14 cellular contexts compared by ENCODE assay signal in genomic region chr6:27230758-27231111, GRCh38. TPM values are rescaled to one million over a fixed set of nuclear protein-coding genes. Genes with fewer than 3 reads are reported as not detected.
DNase-seq lines count a peak whose midpoint lies in the region; ATAC-seq and TF ChIP-seq lines count a peak whose summit lies in the region.
"Had no signal": no experiment of that assay in that cellular context is flagged by ENCODE, and none has a peak within 500 bp of the region (broad histone marks: within the 10 kb centered on the region; RNA-seq: fewer than 3 reads in every experiment).

No MANE protein-coding gene starts in this region.

- no peaks in the 10 kb centered on the region for H4K20me1 ChIP-seq in HCT116 (ENCODE audit: insufficient read depth)

- no peak for TF ChIP-seq POLR2A in HCT116 (IDR thresholded peaks at IDR 0.05; ENCODE audit: borderline replicate concordance, extremely low read depth, insufficient read depth, insufficient read length)

- H3K9ac ChIP-seq in HCT116 (ENCODE audit: low read length) (0 out of 2 replicates have a peak overlapping the region, but pooled peaks have one; percentile 18), iPS-18a (ENCODE audit: low read length) (peak overlapping the region; percentile 15)

- in situ Hi-C loops in SK-MEL-5 (cut with HindIII; ENCODE audit: low pct_unique_long_range_greater_than_20kb, low sequenced_read_pairs) = no loop called here

- H3K36me3 Mint-ChIP-seq in CD8-positive, alpha-beta memory T cell = peaks cover 0 to 5% (median 0%) of the 10 kb centered on the region in 3 donors

- peaks cover 53 to 78% of the 10 kb centered on the region in 2 donors for H3K27me3 Mint-ChIP-seq in CD8-positive, alpha-beta memory T cell

- H3K4me3 ChIP-seq in A673 (ENCODE audit: low read depth, low read length, poor library complexity, severe bottlenecking) (peak overlapping the region; percentile 56), HCT116 (replicated peaks in 1 of 2; ENCODE audit: low read depth in 1 of 2, low read length in 2 of 2) (peak overlapping the region; percentile 34 to 54), iPS-18a (ENCODE audit: low read length) (peak overlapping the region; percentile 58)
- H3K4me3 ChIP-seq in CD8-positive, alpha-beta memory T cell (ENCODE audit: low read length) = no peak overlapping the region
- H3K4me3 ChIP-seq: esophagus muscularis mucosa, mucosa of descending colon, psoas muscle had no signal

- ATAC-seq in HCT116 (peak; percentile 55), left ventricle myocardium superior (no peak)
- ATAC-seq: mucosa of descending colon, psoas muscle had no signal

- peaks cover 0 to 7% (median 5%) of the 10 kb centered on the region in 3 donors for H3K4me1 Mint-ChIP-seq in CD8-positive, alpha-beta memory T cell

- no peaks in the 10 kb centered on the region for H3K79me2 ChIP-seq in HCT116 (ENCODE audit: insufficient read depth, low read length)

- DNase-seq in A673 (ENCODE audit: low spot score) (no peak), HCT116 (ENCODE audit: low read depth, low spot score) (peak; percentile 46), SK-MEL-5 (ENCODE audit: low read depth, low spot score) (peak; percentile 75), DMS79 treated with DMSO at 0.1 percent for 48 hours (lab: John Stamatoyannopoulos, UW) (no peak), HUDEP-2 (lab: John Stamatoyannopoulos, UW; ENCODE audit: unreplicated experiment in 76 of 76) (no peak), left ventricle myocardium superior (no peak)
- DNase-seq in CD8-positive, alpha-beta memory T cell = no peak
- DNase-seq: Kasumi-1, mucosa of descending colon, NCI-H2029, psoas muscle had no signal

- no peak overlapping the region for H3K27ac Mint-ChIP-seq in CD8-positive, alpha-beta memory T cell

- POLR2A ChIA-PET in A673 (lab: Charles Lee; ENCODE audit: low non-redundant PET) (no interaction called here), HCT116 (lab: Charles Lee) (no interaction called here)
- POLR2A ChIA-PET in CD8-positive, alpha-beta memory T cell (lab: Charles Lee) = no interaction called here

- no peaks in the 10 kb centered on the region for H3K27me3 ChIP-seq in A673 (replicated peaks; ENCODE audit: insufficient read depth, low read depth, low read length, poor library complexity)
- no peaks in the 10 kb centered on the region for H3K27me3 ChIP-seq in HCT116 (ENCODE audit: insufficient read depth, low read length)
- H3K27me3 ChIP-seq in iPS-18a (ENCODE audit: control insufficient read depth, insufficient read depth, low read length) = peaks cover 5% of the 10 kb centered on the region
- peaks cover 21% of the 10 kb centered on the region for H3K27me3 ChIP-seq in CD8-positive, alpha-beta memory T cell (ENCODE audit: insufficient read depth, low read length, poor library complexity, severe bottlenecking)

- H2AFZ ChIP-seq in HCT116 (ENCODE audit: low read depth, low read length, poor library complexity, severe bottlenecking) = peak overlapping the region; percentile 3

- peaks cover 3% of the 10 kb centered on the region for H3K4me1 ChIP-seq in A673 (ENCODE audit: insufficient read depth, low read length, poor library complexity, severe bottlenecking)
- H3K4me1 ChIP-seq in HCT116 (ENCODE audit: control insufficient read depth in 1 of 2, insufficient read depth in 2 of 2, low read length in 2 of 2) = peaks cover 7 to 28% of the 10 kb centered on the region in 2 experiments; a peak in 3 of 4 replicates
- H3K4me1 ChIP-seq in iPS-18a (ENCODE audit: control insufficient read depth, low read depth, low read length) = no peaks in the 10 kb centered on the region
- no peaks in the 10 kb centered on the region for H3K4me1 ChIP-seq in CD8-positive, alpha-beta memory T cell (ENCODE audit: insufficient read depth, low read length)
- H3K4me1 ChIP-seq: esophagus muscularis mucosa, psoas muscle had no signal

- no peaks in the 10 kb centered on the region for H3K36me3 ChIP-seq in A673 (ENCODE audit: insufficient read depth, low read length, poor library complexity, severe bottlenecking)
- H3K36me3 ChIP-seq in HCT116 (ENCODE audit: control insufficient read depth in 1 of 2, insufficient read depth in 2 of 2, low read length in 2 of 2) = no peaks in the 10 kb centered on the region
- H3K36me3 ChIP-seq in iPS-18a (ENCODE audit: control insufficient read depth, low read depth, low read length) = no peaks in the 10 kb centered on the region
- no peaks in the 10 kb centered on the region for H3K36me3 ChIP-seq in CD8-positive, alpha-beta memory T cell (ENCODE audit: insufficient read depth, low read length)
- H3K36me3 ChIP-seq: esophagus muscularis mucosa had no signal

- CTCF ChIA-PET in A673 (lab: Charles Lee) = no interaction called here
- CTCF ChIA-PET in HCT116 (lab: Charles Lee) = interaction anchor here (1.1 to 1.3 kb wide), 2 partner anchors 54 to 521 kb away, joined by 3 to 5 read pairs; no protein-coding TSS in a partner anchor
- CTCF ChIA-PET in CD8-positive, alpha-beta memory T cell (lab: Charles Lee) = no interaction called here

- peak overlapping the region; percentile 69 for H3K4me2 ChIP-seq in HCT116 (ENCODE audit: low read length)

- TF ChIP-seq CTCF in A673 (conservative IDR thresholded peaks at IDR 0.05; ENCODE audit: low read depth, low read length) (no peak), HCT116 (IDR thresholded peaks at IDR 0.05 in 2 of 3, conservative IDR thresholded peaks at IDR 0.05 in 1 of 3; ENCODE audit: borderline replicate concordance in 1 of 3, insufficient read depth in 1 of 3, low read depth in 2 of 3, low read length in 2 of 3) (no peak)

- no peak overlapping the region for H3K4me3 Mint-ChIP-seq in CD8-positive, alpha-beta memory T cell
- H3K4me3 Mint-ChIP-seq: activated naive CD8-positive, alpha-beta T cell had no signal

- H3K9me2 ChIP-seq in HCT116 (ENCODE audit: insufficient read depth) = no peaks in the 10 kb centered on the region

- RAD21 ChIA-PET in HCT116 (lab: Charles Lee; ENCODE audit: low non-redundant PET in 1 of 2, low total read pairs in 2 of 2, uncharacterized antibody in 2 of 2, unreplicated experiment in 2 of 2) = no interaction called here

- H3K9me3 ChIP-seq in A673 (ENCODE audit: low read depth, low read length, poor library complexity, severe bottlenecking) = no peaks in the 10 kb centered on the region
- H3K9me3 ChIP-seq in HCT116 (ENCODE audit: control insufficient read depth in 1 of 2, insufficient read depth in 1 of 2, low read depth in 1 of 2, low read length in 2 of 2) = no peaks in the 10 kb centered on the region
- no peaks in the 10 kb centered on the region for H3K9me3 ChIP-seq in iPS-18a (ENCODE audit: control insufficient read depth, low read depth, low read length)
- H3K9me3 ChIP-seq in CD8-positive, alpha-beta memory T cell (ENCODE audit: low read length) = no peaks in the 10 kb centered on the region
- H3K9me3 ChIP-seq: mucosa of descending colon, psoas muscle had no signal

- H3K27ac ChIP-seq in A673 (ENCODE audit: low read depth, low read length, poor library complexity, severe bottlenecking) (no peak overlapping the region), HCT116 (ENCODE audit: low read depth, low read length) (peak overlapping the region; percentile 43; the same call in 1 of the 2 replicates), iPS-18a (ENCODE audit: low read length) (no peak overlapping the region)
- H3K27ac ChIP-seq in CD8-positive, alpha-beta memory T cell (ENCODE audit: low read depth, low read length) = no peak overlapping the region
- H3K27ac ChIP-seq: esophagus muscularis mucosa, psoas muscle had no signal

- intact Hi-C loops in A673 (cut with micrococcal nuclease; ENCODE audit: unreplicated experiment) (no loop called here), HCT116 (cut with micrococcal nuclease) (loop anchor here (2.0 to 10.0 kb wide), 7 partner anchors 102 to 1494 kb away; no protein-coding TSS in a partner anchor), left ventricle myocardium superior (cut with micrococcal nuclease) (no loop called here)

- BruUV-seq in A673 (replicated peaks; lab: Mats Ljungman, UMichigan) (no TSS peak), HCT116 (replicated peaks; lab: Mats Ljungman, UMichigan) (no TSS peak)

- peaks cover 0 to 16% (median 4%) of the 10 kb centered on the region in 5 donors for H3K9me3 Mint-ChIP-seq in CD8-positive, alpha-beta memory T cell

- no peak for TF ChIP-seq RAD21 in HCT116 (IDR thresholded peaks at IDR 0.05; ENCODE audit: low read depth)

TF ChIP-seq in HCT116, 20 proteins besides CTCF, POLR2A, EP300 and RAD21:
- TF ChIP-seq ATF3 (IDR thresholded peaks at IDR 0.05) (no peak), CBX3 (IDR thresholded peaks at IDR 0.05; ENCODE audit: low read depth) (no peak), SRF (IDR thresholded peaks at IDR 0.05; ENCODE audit: low read depth) (no peak; the same call in 1 of the 2 replicates), SIN3A (IDR thresholded peaks at IDR 0.05; ENCODE audit: low read depth) (no peak), ZBTB33 (IDR thresholded peaks at IDR 0.05; ENCODE audit: extremely low read depth, insufficient replicate concordance, low read length) (no peak), YY1 (IDR thresholded peaks at IDR 0.05; ENCODE audit: extremely low read depth, insufficient replicate concordance, low read depth, low read length) (no peak)

RNA-seq across cellular contexts. Expression of gene PRSS16, which starts 16.8 kb away (rescaled TPM):
- total RNA-seq in A673 (2021) (0.64 and 0.85 TPM in 2 replicates), HCT116 (2021; ENCODE audit: unreplicated experiment) (14.5 TPM), left ventricle myocardium superior (not detected)
- polyA plus RNA-seq in HCT116 (2012) = 15.8 and 16.9 TPM in 2 replicates
- 4.9 and 5.2 TPM in 2 replicates for total RNA-seq in SK-MEL-5 (2014; rRNA removed; shearing (Covaris generic))
- 8.9 and 14.3 TPM in 2 replicates for polyA plus RNA-seq in SK-MEL-5 (2015; cell fraction: cytosol; rRNA removed)
- polyA plus RNA-seq in SK-MEL-5 (2015; cell fraction: nucleus; rRNA removed) = 14.2 and 30.3 TPM in 2 replicates
- under 1 TPM; 0.35 to 0.55 TPM for total RNA-seq in CD8-positive, alpha-beta memory T cell
- 1.5 TPM for polyA plus RNA-seq in CD8-positive, alpha-beta memory T cell
- total RNA-seq: esophagus muscularis mucosa, psoas muscle had no signal

Comparison
In these comparisons a context has a peak if more than half of its experiments do, and no peak if none do; other contexts are left out.
1. DNase-seq: peak in HCT116 (single experiment) and SK-MEL-5 (single experiment); none in A673 (single experiment), DMS79 treated with DMSO at 0.1 percent for 48 hours (single experiment), HUDEP-2 (0 of 76), CD8-positive, alpha-beta memory T cell (0 of 5) and left ventricle myocardium superior (single experiment).